In genomic region chr13:41284512-41285288, GRCh38 we compare ENCODE assay signal across 13 cellular contexts. TPM values are rescaled to one million over a fixed set of nuclear protein-coding genes. Genes with fewer than 3 reads are reported as not detected.
A peak's percentile ranks its signal among the peaks of the same experiment; 100 is the strongest.
DNase-seq lines count a peak whose midpoint lies in the region; FAIRE-seq and TF ChIP-seq lines count a peak whose summit lies in the region.
"Had no signal": no experiment of that assay in that cellular context is flagged by ENCODE, and none has a peak within 500 bp of the region (broad histone marks: within the 10 kb centered on the region; RNA-seq: fewer than 3 reads in every experiment).

No MANE protein-coding gene starts in this region.

- no peaks in the 10 kb centered on the region for H3K4me1 ChIP-seq in sigmoid colon
- H3K4me1 ChIP-seq: SJCRH30 had no signal

- no peak for DNase-seq in activated naive CD4-positive, alpha-beta T cell (lab: John Stamatoyannopoulos, UW)
- DNase-seq in RWPE1 (ENCODE audit: low spot score) (peak; percentile 84), fibroblast of mammary gland (ENCODE audit: low read depth) (peak; percentile 93), urothelium cell line (ENCODE audit: low spot score) (peak; percentile 6), sigmoid colon (no peak), SK-N-DZ (ENCODE audit: low spot score) (no peak), NCI-H1092 treated with DMSO at 0.1 percent for 48 hours (lab: John Stamatoyannopoulos, UW) (no peak)
- DNase-seq: activated CD4-positive, alpha-beta T cell treated with anti-CD3 and anti-CD28 coated beads for 48 hours; activated naive CD4-positive, alpha-beta T cell treated with anti-CD3 and anti-CD28 coated beads, Interleukin-2, amount 10 ng/mL, durations not matched to agents 7 days and 5 days; NCI-H2029 treated with DMSO at 0.1 percent for 48 hours; nephron progenitor cell; SJCRH30 had no signal

- H3K4me3 ChIP-seq in fibroblast of mammary gland (ENCODE audit: control insufficient read depth, low read depth, low read length) (no peak overlapping the region), sigmoid colon (no peak overlapping the region)
- H3K4me3 ChIP-seq: SJCRH30 had no signal

- FAIRE-seq in urothelium cell line (lab: Jason Lieb, UNC) = no peak

- peak overlapping the region; percentile 35; the same call in 1 of the 2 replicates for H3K27ac ChIP-seq in RWPE1
- H3K27ac ChIP-seq in sigmoid colon = no peak overlapping the region
- H3K27ac ChIP-seq: SJCRH30 had no signal

- POLR2A ChIA-PET in RWPE1 (lab: Yijun Ruan, JAX; ENCODE audit: low non-redundant PET) = no interaction called here

- TF ChIP-seq POLR2A in sigmoid colon (IDR thresholded peaks at IDR 0.05) = no peak

- no peak for TF ChIP-seq EP300 in sigmoid colon (IDR thresholded peaks at IDR 0.05)

- intact Hi-C loops in sigmoid colon (cut with DNase I) = no loop called here

- peaks cover 4% of the 10 kb centered on the region for H3K9me3 Mint-ChIP-seq in activated naive CD4-positive, alpha-beta T cell treated with anti-CD3 and anti-CD28 coated beads, Interleukin-2, amount 50 U/mL, for 24 hours

- H3K36me3 ChIP-seq in sigmoid colon = no peaks in the 10 kb centered on the region
- H3K36me3 ChIP-seq: SJCRH30 had no signal

- peaks cover 54% of the 10 kb centered on the region for H3K4me1 Mint-ChIP-seq in activated naive CD4-positive, alpha-beta T cell treated with anti-CD3 and anti-CD28 coated beads, Interleukin-2, amount 50 U/mL, for 24 hours
- H3K4me1 Mint-ChIP-seq: nephron progenitor cell had no signal

- H3K4me3 Mint-ChIP-seq in activated naive CD4-positive, alpha-beta T cell treated with anti-CD3 and anti-CD28 coated beads, Interleukin-2, amount 50 U/mL, for 24 hours = peak overlapping the region; percentile 72
- H3K4me3 Mint-ChIP-seq: activated naive CD4-positive, alpha-beta T cell treated with anti-CD3 and anti-CD28 coated beads, Interleukin-2, amount 10 ng/mL, durations not matched to agents 7 days and 5 days; nephron progenitor cell had no signal

- peaks cover 7% of the 10 kb centered on the region for H3K36me3 Mint-ChIP-seq in activated naive CD4-positive, alpha-beta T cell treated with anti-CD3 and anti-CD28 coated beads, Interleukin-2, amount 50 U/mL, for 24 hours

- 87 to 94% methylated on average over 13 of the region's 13 CpGs for WGBS in sigmoid colon, 2 donors

- no peaks in the 10 kb centered on the region for H3K27me3 Mint-ChIP-seq in activated naive CD4-positive, alpha-beta T cell treated with anti-CD3 and anti-CD28 coated beads, Interleukin-2, amount 50 U/mL, for 24 hours
- H3K27me3 Mint-ChIP-seq: activated naive CD4-positive, alpha-beta T cell treated with anti-CD3 and anti-CD28 coated beads, Interleukin-2, amount 10 ng/mL, durations not matched to agents 7 days and 5 days had no signal

- TF ChIP-seq CTCF in RWPE1 (conservative IDR thresholded peaks at IDR 0.05; ENCODE audit: low read depth) = no peak
- no peak for TF ChIP-seq CTCF in fibroblast of mammary gland (conservative IDR thresholded peaks at IDR 0.05; ENCODE audit: control insufficient read depth, insufficient read depth, low read depth, low read length)
- no peak for TF ChIP-seq CTCF in sigmoid colon (IDR thresholded peaks at IDR 0.05)

- peak overlapping the region; percentile 60 for H3K27ac Mint-ChIP-seq in activated naive CD4-positive, alpha-beta T cell treated with anti-CD3 and anti-CD28 coated beads, Interleukin-2, amount 50 U/mL, for 24 hours
- H3K27ac Mint-ChIP-seq: activated naive CD4-positive, alpha-beta T cell treated with anti-CD3 and anti-CD28 coated beads, Interleukin-2, amount 10 ng/mL, durations not matched to agents 7 days and 5 days; nephron progenitor cell had no signal

- H3K9me3 ChIP-seq in sigmoid colon = no peaks in the 10 kb centered on the region
- H3K9me3 ChIP-seq: SJCRH30 had no signal

- no peaks in the 10 kb centered on the region for H3K27me3 ChIP-seq in sigmoid colon
- H3K27me3 ChIP-seq: SJCRH30 had no signal

- CTCF ChIA-PET in RWPE1 (lab: Yijun Ruan, JAX) = interaction anchor here (0.6 to 0.8 kb wide), 3 partner anchors 15 to 736 kb away, joined by 3 to 5 read pairs (median 4); no protein-coding TSS in a partner anchor

RNA-seq across cellular contexts. Expression of gene MTRF1, which starts 21.3 kb away (rescaled TPM):
- 10 to 100 TPM; 12.5 to 19.9 (median 15.0) TPM for total RNA-seq in sigmoid colon
- polyA plus RNA-seq in sigmoid colon = 10 to 100 TPM in 1 of 3 donors, 1 to 10 TPM in 2; 9.0 to 12.3 (median 9.7) TPM
- 25.5 and 47.6 TPM in 2 replicates for polyA plus RNA-seq in SK-N-DZ (2014; cell fraction: cytosol; rRNA removed)
- polyA plus RNA-seq in SK-N-DZ (2014; cell fraction: nucleus; rRNA removed) = 43.0 and 61.8 TPM in 2 replicates

RNA-seq across cellular contexts. Expression of gene NAA16, which starts 26.4 kb away (rescaled TPM):
- 10 to 100 TPM; 15.2 to 24.4 (median 18.1) TPM for total RNA-seq in sigmoid colon
- polyA plus RNA-seq in sigmoid colon = 1 to 10 TPM; 2.5 to 6.6 (median 6.0) TPM
- polyA plus RNA-seq in SK-N-DZ (2014; cell fraction: cytosol; rRNA removed) = 26.2 and 32.4 TPM in 2 replicates
- polyA plus RNA-seq in SK-N-DZ (2014; cell fraction: nucleus; rRNA removed) = 74.5 and 111 TPM in 2 replicates

Comparison
In these comparisons a context has a peak if more than half of its experiments do, and no peak if none do; other contexts are left out.
1. DNase-seq: peak in RWPE1 (single experiment), fibroblast of mammary gland (single experiment) and urothelium cell line (single experiment); none in activated naive CD4-positive, alpha-beta T cell (0 of 4), sigmoid colon (single experiment), SK-N-DZ (single experiment) and NCI-H1092 treated with DMSO at 0.1 percent for 48 hours (single experiment).